ENCODE assay signal across 8 cellular contexts in the genomic region with DNA sequence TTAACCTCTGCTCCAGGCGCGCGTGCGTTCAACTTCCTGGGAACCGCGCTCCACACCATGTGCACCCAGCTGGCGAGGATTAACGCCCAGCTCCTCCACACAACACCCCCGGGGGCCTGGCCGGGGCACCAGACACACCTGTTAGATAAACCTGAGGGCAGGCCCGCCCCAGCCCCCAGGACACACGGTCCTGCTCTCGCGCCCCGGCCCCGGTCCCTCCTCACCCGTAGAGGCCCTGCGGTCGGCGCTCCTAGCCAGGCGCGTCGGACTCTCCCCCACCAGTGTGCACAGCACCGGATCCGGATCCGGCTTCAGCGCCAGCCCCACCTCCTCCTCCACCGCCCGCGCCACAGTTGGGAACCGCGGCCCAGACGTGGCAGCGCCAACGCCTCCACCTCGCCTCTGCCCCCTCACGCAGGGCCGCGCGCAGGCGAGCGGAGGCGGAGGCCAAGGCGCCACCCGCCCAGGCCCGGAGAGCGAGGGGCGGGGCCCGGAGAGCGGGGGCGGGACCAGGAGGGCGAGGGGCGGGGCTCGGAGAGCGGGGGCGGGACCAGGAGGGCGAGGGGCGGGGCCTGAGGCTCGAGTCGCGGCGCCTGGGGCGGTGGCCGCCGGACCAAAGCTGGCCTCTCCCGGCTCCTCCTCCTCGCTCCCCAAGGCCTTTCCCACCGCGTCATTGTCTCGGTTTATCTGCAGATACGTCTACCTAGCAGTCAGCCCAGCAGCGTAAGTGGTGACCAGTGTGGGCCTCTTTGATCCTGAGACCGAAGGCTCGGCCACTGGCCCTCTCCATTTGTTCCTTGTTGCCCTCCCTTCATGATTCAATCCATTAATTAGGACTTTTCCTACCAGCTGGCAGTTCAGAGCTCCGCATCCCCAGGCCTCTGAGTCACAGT. TPM values are rescaled to one million over a fixed set of nuclear protein-coding genes. Genes with fewer than 3 reads are reported as not detected.
DNase-seq lines count a peak whose midpoint lies in the region; ATAC-seq and TF ChIP-seq lines count a peak whose summit lies in the region.

A gene (minus strand): TSS at position 404 of the 893 bp plus-strand sequence. CDS start 6,957 bp downstream, outside the sequence.

- peak; percentile 80 to 93 (median 88) for DNase-seq in CD8-positive, alpha-beta T cell
- DNase-seq in HS-27A (ENCODE audit: low read depth) (peak; percentile 76), lung (ENCODE audit: low spot score) (peak; percentile 87)
- peak; percentile 86 for DNase-seq in NK-92 treated with Interleukin-12 subunit alpha and Interleukin-12 subunit beta, amount 100 ng/mL, for 24 hours (lab: John Stamatoyannopoulos, UW)
- DNase-seq in activated CD8-positive, alpha-beta memory T cell treated with anti-CD3 and anti-CD28 coated beads for 24 hours = peak; percentile 92
- peak; percentile 85 for DNase-seq in effector CD4-positive, alpha-beta T cell
- DNase-seq in stimulated activated CD4-positive, alpha-beta T cell treated with anti-CD3 and anti-CD28 coated beads, TNF-alpha, amount 100 ng/mL, for 24 hours (ENCODE audit: low read depth in 3 of 3) = peak; percentile 47 to 79 (median 64)

- CTCF ChIA-PET in CD8-positive, alpha-beta T cell (lab: Charles Lee) = interaction anchor here (1.0 to 1.1 kb wide), 2 partner anchors 68 to 169 kb away, joined by 3 read pairs; no protein-coding TSS in a partner anchor

- H3K9me3 Mint-ChIP-seq in CD8-positive, alpha-beta T cell = peaks cover under 1% of the 10 kb centered on the region

- peak within 1 kb of the TSS; percentile 85 for H3K4me3 ChIP-seq in CD8-positive, alpha-beta T cell (ENCODE audit: low read depth, low read length)
- peak within 1 kb of the TSS; percentile 64 for H3K4me3 ChIP-seq in lung

- H3K9me3 ChIP-seq in CD8-positive, alpha-beta T cell (ENCODE audit: low read length) = no peaks in the 10 kb centered on the region
- H3K9me3 ChIP-seq in lung (ENCODE audit: control insufficient read depth in 2 of 2, insufficient read depth in 1 of 2, low read length in 1 of 2) = no peaks in the 10 kb centered on the region

- peaks cover 20% of the 10 kb centered on the region for H3K4me1 ChIP-seq in CD8-positive, alpha-beta T cell (ENCODE audit: insufficient read depth, low read length)
- peaks cover 2 to 10% of the 10 kb centered on the region in 2 donors for H3K4me1 ChIP-seq in lung (ENCODE audit: control insufficient read depth in 2 of 2, insufficient read depth in 2 of 2, low read length in 2 of 2)

- H3K27me3 Mint-ChIP-seq in CD8-positive, alpha-beta T cell (ENCODE audit: low read depth) = no peaks in the 10 kb centered on the region

- H3K36me3 Mint-ChIP-seq in CD8-positive, alpha-beta T cell = no peaks in the 10 kb centered on the region

- H3K27ac ChIP-seq in CD8-positive, alpha-beta T cell (ENCODE audit: low read depth, low read length) = peak within 1 kb of the TSS; percentile 65
- H3K27ac ChIP-seq in lung (ENCODE audit: low read depth in 1 of 2, low read length in 1 of 2) = peak within 1 kb of the TSS; percentile 88 to 97

- WGBS in lung, 2 donors = 2 to 8% methylated on average over 55 to 75 of the region's 75 CpGs

- H3K4me1 Mint-ChIP-seq in CD8-positive, alpha-beta T cell (ENCODE audit: low read depth) = peaks cover 40% of the 10 kb centered on the region

- peak within 1 kb of the TSS; percentile 89 for H3K27ac Mint-ChIP-seq in CD8-positive, alpha-beta T cell

- ATAC-seq in CD8-positive, alpha-beta T cell = peak; percentile 96
- peak; percentile 91 for ATAC-seq in GM19467 (IDR thresholded peaks at IDR 0.05; ENCODE audit: unreplicated experiment)
- peak; percentile 95 for ATAC-seq in lung (ENCODE audit: insufficient read depth, low FRiP score)

- no peaks in the 10 kb centered on the region for H3K36me3 ChIP-seq in CD8-positive, alpha-beta T cell (ENCODE audit: insufficient read depth, low read length)
- no peaks in the 10 kb centered on the region for H3K36me3 ChIP-seq in lung (ENCODE audit: control insufficient read depth in 2 of 2, insufficient read depth in 2 of 2, low read length in 2 of 2)

- POLR2A ChIA-PET in CD8-positive, alpha-beta T cell (lab: Charles Lee) = interaction anchor here (0.5 to 2.5 kb wide), 6 partner anchors 14 to 239 kb away, joined by 3 to 13 read pairs (median 3); a partner anchor contains a TSS

- TF ChIP-seq CTCF in CD8-positive, alpha-beta T cell (IDR thresholded peaks at IDR 0.05) = no peak
- no peak for TF ChIP-seq CTCF in lung (IDR thresholded peaks at IDR 0.05; ENCODE audit: control extremely low read depth, extremely low read depth)

- H3K4me3 Mint-ChIP-seq in CD8-positive, alpha-beta T cell = peak within 1 kb of the TSS; percentile 93

- H3K27me3 ChIP-seq in CD8-positive, alpha-beta T cell (ENCODE audit: insufficient read depth, low read length) = no peaks in the 10 kb centered on the region
- no peaks in the 10 kb centered on the region for H3K27me3 ChIP-seq in lung (ENCODE audit: control insufficient read depth, insufficient read depth)

- intact Hi-C loops in CD8-positive, alpha-beta T cell (cut with DNase I, micrococcal nuclease) = loop anchor here (1.0 to 10.0 kb wide), 11 partner anchors 61 to 1605 kb away; a partner anchor contains a TSS

RNA-seq across cellular contexts. Expression of the gene that starts here (rescaled TPM):
- 1 to 10 TPM; 5.6 to 7.5 TPM for total RNA-seq in CD8-positive, alpha-beta T cell
- total RNA-seq in lung = 10 to 100 TPM; 10.1 to 18.3 TPM
- 10 to 100 TPM in 1 of 2 donors, 1 to 10 TPM in 1; 7.2 to 14.5 TPM for polyA plus RNA-seq in lung

Comparison
In these comparisons a context has a peak if more than half of its experiments do, and no peak if none do; other contexts are left out.
1. Peak in every context shown above with its lines: DNase-seq, ATAC-seq, H3K4me3 ChIP-seq and H3K27ac ChIP-seq.